ENCODE assay signal across 11 cellular contexts in the genomic region with DNA sequence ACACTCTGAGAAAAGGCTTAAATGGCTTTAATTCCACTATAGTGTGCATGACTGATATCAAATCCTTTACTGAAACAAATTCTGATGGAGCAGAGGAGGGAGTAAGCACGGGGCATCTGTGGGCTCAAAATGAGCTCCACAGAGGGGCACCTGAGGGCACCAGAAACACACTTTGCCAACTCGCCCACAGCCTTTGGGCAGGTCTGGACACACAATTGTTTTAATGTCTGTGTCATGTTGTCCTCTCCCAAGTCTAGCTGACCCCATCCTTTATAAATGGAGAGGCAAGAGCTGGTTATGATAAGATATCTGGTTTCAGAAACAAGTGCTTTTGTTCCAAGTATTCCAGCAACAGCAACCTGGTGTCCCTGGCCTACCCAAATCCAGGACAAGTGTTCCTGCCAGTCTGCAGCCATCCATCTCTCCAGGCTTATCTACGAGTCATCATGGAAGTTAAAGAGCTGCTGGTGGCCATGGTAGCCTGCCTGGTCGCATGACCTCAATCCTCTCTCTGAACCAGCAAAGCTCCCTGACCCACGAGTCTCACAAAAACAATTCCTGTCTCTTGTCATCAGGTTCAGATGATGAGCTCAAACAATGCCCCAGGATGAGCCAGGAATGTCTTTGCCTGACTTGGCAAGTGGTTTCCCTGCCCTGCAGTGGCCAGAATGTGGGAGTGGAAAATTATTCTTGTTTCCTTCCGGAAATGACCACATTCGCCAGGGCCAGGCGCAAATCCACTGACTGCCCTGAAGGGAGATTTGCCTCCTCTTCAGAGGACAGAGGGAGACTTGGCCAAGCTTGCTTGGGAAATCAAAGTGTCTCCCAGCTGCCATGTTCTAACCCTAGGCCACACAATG.
DNase-seq lines count a peak whose midpoint lies in the region; ATAC-seq, FAIRE-seq and TF ChIP-seq lines count a peak whose summit lies in the region.
"Had no signal": no experiment of that assay in that cellular context is flagged by ENCODE, and none has a peak within 500 bp of the region (broad histone marks: within the 10 kb centered on the region; RNA-seq: fewer than 3 reads in every experiment).

No MANE protein-coding gene starts in this region.

- H3K9ac ChIP-seq in K562 (ENCODE audit: insufficient read depth in 1 of 2, low read depth in 2 of 2, low read length in 2 of 2) = no peak overlapping the region
- H3K9ac ChIP-seq in skeletal muscle tissue (ENCODE audit: low read depth in 1 of 3, low read length in 3 of 3) = no peak overlapping the region
- H3K9ac ChIP-seq: parathyroid adenoma had no signal

- H2AFZ ChIP-seq in K562 (ENCODE audit: low read depth, low read length) = no peak overlapping the region
- H2AFZ ChIP-seq: parathyroid adenoma had no signal

- H3K27me3 ChIP-seq in K562 (ENCODE audit: control insufficient read depth in 2 of 2, insufficient read depth in 2 of 2, low read length in 2 of 2) (peaks cover 15 to 20% of the 10 kb centered on the region in 2 experiments), heart right ventricle (no peaks in the 10 kb centered on the region), skeletal muscle tissue (ENCODE audit: control insufficient read depth in 3 of 3, insufficient read depth in 3 of 3, low read length in 3 of 3) (peaks cover 0 to 3% (median 0%) of the 10 kb centered on the region in 3 donors)

- no peak overlapping the region for H3K27ac ChIP-seq in K562 (ENCODE audit: extremely low read depth, low read depth, low read length)
- H3K27ac ChIP-seq in heart right ventricle = peak overlapping the region in 5 of 10 donors; percentile 19 to 56 (median 40)
- H3K27ac ChIP-seq in skeletal muscle tissue (ENCODE audit: low read depth, low read length) = peak overlapping the region; percentile 33
- H3K27ac ChIP-seq: parathyroid adenoma had no signal

- no peak for ATAC-seq in K562
- ATAC-seq in heart right ventricle = peak in 6 of 8 donors; percentile 34 to 73 (median 62)

- no peak for TF ChIP-seq EP300 in K562 (IDR thresholded peaks at IDR 0.05; ENCODE audit: low read length)

- TF ChIP-seq RAD21 in K562 (CRISPR knock-in tag; conservative IDR thresholded peaks at IDR 0.05 in 1 of 2, IDR thresholded peaks at IDR 0.05 in 1 of 2) = no peak

- H3K4me1 ChIP-seq in K562 (replicated peaks in 1 of 2; ENCODE audit: control insufficient read depth in 2 of 2, insufficient read depth in 2 of 2, low read length in 2 of 2) (no peaks in the 10 kb centered on the region), heart right ventricle (peaks cover 0 to 18% (median 0%) of the 10 kb centered on the region in 9 donors), skeletal muscle tissue (ENCODE audit: control insufficient read depth in 3 of 3, insufficient read depth in 3 of 3, low read length in 3 of 3) (peaks cover 7 to 12% (median 8%) of the 10 kb centered on the region in 3 donors)
- H3K4me1 ChIP-seq: parathyroid adenoma had no signal

- BruUV-seq in K562 (replicated peaks; lab: Mats Ljungman, UMichigan) = no TSS peak

- 1% methylated on average over 8 of the region's 8 CpGs for WGBS in K562 (ENCODE audit: insufficient coverage, low coverage, missing lambda C conversion rate)
- 53 to 57% methylated on average over 8 of the region's 8 CpGs for WGBS in heart right ventricle, 2 donors

- H3K4me3 ChIP-seq in K562 (no peak overlapping the region), heart right ventricle (no peak overlapping the region), skeletal muscle tissue (ENCODE audit: low read length in 3 of 3) (no peak overlapping the region)

- H3K9me3 ChIP-seq in K562 (replicated peaks; ENCODE audit: control insufficient read depth, insufficient read depth, low read depth, low read length) (no peaks in the 10 kb centered on the region), heart right ventricle (no peaks in the 10 kb centered on the region), skeletal muscle tissue (ENCODE audit: control insufficient read depth in 3 of 3, low read length in 3 of 3) (no peaks in the 10 kb centered on the region)

- H3K9me1 ChIP-seq in K562 (ENCODE audit: control insufficient read depth, insufficient read depth, low read length) = no peaks in the 10 kb centered on the region

- no peaks in the 10 kb centered on the region; the same call in 1 of the 2 replicates for H4K20me1 ChIP-seq in K562 (replicated peaks; ENCODE audit: control insufficient read depth, insufficient read depth, low read length)

- no peak for TF ChIP-seq POLR2A in K562 (conservative IDR thresholded peaks at IDR 0.05)

- FAIRE-seq in K562 (lab: Jason Lieb, UNC) = no peak

- CTCF ChIA-PET in K562 (lab: Yijun Ruan, JAX; ENCODE audit: low intra/inter-chr PET ratio) = no interaction called here

- intact Hi-C loops in K562 (cut with micrococcal nuclease) = no loop called here
- intact Hi-C loops in heart right ventricle (cut with DNase I) = no loop called here

- H3K36me3 ChIP-seq in K562 (ENCODE audit: control insufficient read depth, insufficient read depth, low read length) (no peaks in the 10 kb centered on the region), heart right ventricle (no peaks in the 10 kb centered on the region), skeletal muscle tissue (ENCODE audit: control insufficient read depth in 3 of 3, insufficient read depth in 3 of 3, low read length in 3 of 3) (no peaks in the 10 kb centered on the region)

- POLR2A ChIA-PET in K562 (lab: Yijun Ruan, JAX) = interaction anchor here (0.6 to 1.1 kb wide), 4 partner anchors 27 to 960 kb away, joined by 3 to 5 read pairs (median 4); a partner anchor contains a TSS

- no peak overlapping the region for H3K4me2 ChIP-seq in K562 (ENCODE audit: insufficient read depth, low read length)

- DNase-seq in HCEC 1CT (peak; percentile 20), K562 (ENCODE audit: extremely low read depth in 1 of 4, low spot score in 3 of 4) (no peak), heart right ventricle (no peak), occipital lobe (lab: John Stamatoyannopoulos, UW) (no peak), SKM-1 treated with dmso at 0.1 percent for 144 hours (lab: John Stamatoyannopoulos, UW; ENCODE audit: unreplicated experiment) (no peak)
- DNase-seq in stimulated activated naive CD4-positive, alpha-beta T cell treated with Interleukin-2 at 50 U/mL for 16 hours (lab: John Stamatoyannopoulos, UW) = no peak
- DNase-seq: caudate nucleus, NCI-H1092 treated with DMSO at 0.1 percent for 48 hours, NCI-H82 had no signal

- TF ChIP-seq CTCF in K562 (IDR thresholded peaks at IDR 0.05 in 2 of 3, conservative IDR thresholded peaks at IDR 0.05 in 1 of 3; ENCODE audit: insufficient read depth in 2 of 3, low read depth in 1 of 3, low read length in 3 of 3) (no peak), heart right ventricle (IDR thresholded peaks at IDR 0.05) (no peak)

- no peaks in the 10 kb centered on the region for H3K79me2 ChIP-seq in K562 (ENCODE audit: control insufficient read depth, insufficient read depth, low read length)
- H3K79me2 ChIP-seq: parathyroid adenoma had no signal

- in situ Hi-C loops in K562 (cut with MboI) = no loop called here

TF ChIP-seq in K562, 482 proteins besides CTCF, POLR2A, EP300 and RAD21 (continues in another document):
- TF ChIP-seq ZNF23 (CRISPR knock-in tag; IDR thresholded peaks at IDR 0.05) (no peak), GABPA (tag; conservative IDR thresholded peaks at IDR 0.05; ENCODE audit: low read depth) (0 out of 2 replicates have a peak, but pooled peaks have one; percentile 14), EZH2 (IDR thresholded peaks at IDR 0.05; ENCODE audit: borderline replicate concordance, low read depth, low read length) (no peak), ZNF197 (CRISPR knock-in tag; IDR thresholded peaks at IDR 0.05; ENCODE audit: low read depth) (no peak), ZNF785 (CRISPR knock-in tag; IDR thresholded peaks at IDR 0.05) (no peak)
- TF ChIP-seq, protein P1, sequence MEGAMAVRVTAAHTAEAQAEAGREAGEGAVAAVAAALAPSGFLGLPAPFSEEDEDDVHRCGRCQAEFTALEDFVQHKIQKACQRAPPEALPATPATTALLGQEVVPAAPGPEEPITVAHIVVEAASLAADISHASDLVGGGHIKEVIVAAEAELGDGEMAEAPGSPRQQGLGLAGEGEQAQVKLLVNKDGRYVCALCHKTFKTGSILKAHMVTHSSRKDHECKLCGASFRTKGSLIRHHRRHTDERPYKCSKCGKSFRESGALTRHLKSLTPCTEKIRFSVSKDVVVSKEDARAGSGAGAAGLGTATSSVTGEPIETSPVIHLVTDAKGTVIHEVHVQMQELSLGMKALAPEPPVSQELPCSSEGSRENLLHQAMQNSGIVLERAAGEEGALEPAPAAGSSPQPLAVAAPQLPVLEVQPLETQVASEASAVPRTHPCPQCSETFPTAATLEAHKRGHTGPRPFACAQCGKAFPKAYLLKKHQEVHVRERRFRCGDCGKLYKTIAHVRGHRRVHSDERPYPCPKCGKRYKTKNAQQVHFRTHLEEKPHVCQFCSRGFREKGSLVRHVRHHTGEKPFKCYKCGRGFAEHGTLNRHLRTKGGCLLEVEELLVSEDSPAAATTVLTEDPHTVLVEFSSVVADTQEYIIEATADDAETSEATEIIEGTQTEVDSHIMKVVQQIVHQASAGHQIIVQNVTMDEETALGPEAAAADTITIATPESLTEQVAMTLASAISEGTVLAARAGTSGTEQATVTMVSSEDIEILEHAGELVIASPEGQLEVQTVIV (CRISPR knock-in tag; IDR thresholded peaks at IDR 0.05; ENCODE audit: borderline replicate concordance) = no peak
- TF ChIP-seq, protein P2, sequence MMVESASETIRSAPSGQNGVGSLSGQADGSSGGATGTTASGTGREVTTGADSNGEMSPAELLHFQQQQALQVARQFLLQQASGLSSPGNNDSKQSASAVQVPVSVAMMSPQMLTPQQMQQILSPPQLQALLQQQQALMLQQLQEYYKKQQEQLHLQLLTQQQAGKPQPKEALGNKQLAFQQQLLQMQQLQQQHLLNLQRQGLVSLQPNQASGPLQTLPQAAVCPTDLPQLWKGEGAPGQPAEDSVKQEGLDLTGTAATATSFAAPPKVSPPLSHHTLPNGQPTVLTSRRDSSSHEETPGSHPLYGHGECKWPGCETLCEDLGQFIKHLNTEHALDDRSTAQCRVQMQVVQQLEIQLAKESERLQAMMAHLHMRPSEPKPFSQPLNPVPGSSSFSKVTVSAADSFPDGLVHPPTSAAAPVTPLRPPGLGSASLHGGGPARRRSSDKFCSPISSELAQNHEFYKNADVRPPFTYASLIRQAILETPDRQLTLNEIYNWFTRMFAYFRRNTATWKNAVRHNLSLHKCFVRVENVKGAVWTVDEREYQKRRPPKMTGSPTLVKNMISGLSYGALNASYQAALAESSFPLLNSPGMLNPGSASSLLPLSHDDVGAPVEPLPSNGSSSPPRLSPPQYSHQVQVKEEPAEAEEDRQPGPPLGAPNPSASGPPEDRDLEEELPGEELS (CRISPR knock-in tag; IDR thresholded peaks at IDR 0.05; ENCODE audit: borderline replicate concordance) = no peak
